8 cellular contexts compared by ENCODE assay signal in genomic region chr6:32971581-32972352, GRCh38. TPM values are rescaled to one million over a fixed set of nuclear protein-coding genes. Genes with fewer than 3 reads are reported as not detected.
DNase-seq lines count a peak whose midpoint lies in the region; ATAC-seq and TF ChIP-seq lines count a peak whose summit lies in the region.

No MANE protein-coding gene starts in this region.

- peak overlapping the region; percentile 66 for H3K4me3 ChIP-seq in GM12875 (ENCODE audit: low read depth, low read length)
- peak overlapping the region; percentile 86 for H3K4me3 ChIP-seq in SU-DHL-6 (ENCODE audit: insufficient read depth, low read length, poor library complexity, severe bottlenecking)
- H3K4me3 ChIP-seq in ovary, result peak overlapping the region; percentile 88
- H3K4me3 ChIP-seq in thyroid gland (replicated peaks in 1 of 3), result peak overlapping the region; percentile 68 to 100 (median 98)

- peaks cover 77% of the 10 kb centered on the region for H3K79me2 ChIP-seq in SU-DHL-6 (ENCODE audit: insufficient read depth, low read length)

- TF ChIP-seq CTCF in GM12875 (IDR thresholded peaks at IDR 0.05; ENCODE audit: borderline replicate concordance, insufficient read depth, low read depth, low read length), result no peak
- TF ChIP-seq CTCF in SU-DHL-6 (IDR thresholded peaks at IDR 0.05; ENCODE audit: insufficient read depth, low read length, poor library complexity, severe bottlenecking), result no peak
- peak in 2 of 3 donors; percentile 15 to 25 for TF ChIP-seq CTCF in ovary (IDR thresholded peaks at IDR 0.05)
- TF ChIP-seq CTCF in thyroid gland (IDR thresholded peaks at IDR 0.05), result peak in 1 of 6 experiments; percentile 17

- peak; percentile 71 for TF ChIP-seq EP300 in ovary (IDR thresholded peaks at IDR 0.05)

- H3K4me3 Mint-ChIP-seq in activated naive CD8-positive, alpha-beta T cell treated with anti-CD3 and anti-CD28 coated beads, Interleukin-2, amount 50 U/mL, for 24 hours, result peak overlapping the region; percentile 97

- H3K27ac Mint-ChIP-seq in activated naive CD8-positive, alpha-beta T cell treated with anti-CD3 and anti-CD28 coated beads, Interleukin-2, amount 50 U/mL, for 24 hours, result peak overlapping the region; percentile 98

- H3K27me3 Mint-ChIP-seq in activated naive CD8-positive, alpha-beta T cell treated with anti-CD3 and anti-CD28 coated beads, Interleukin-2, amount 50 U/mL, for 24 hours, result no peaks in the 10 kb centered on the region

- TF ChIP-seq POLR2A in ovary (IDR thresholded peaks at IDR 0.05), result peak; percentile 99
- peak; percentile 94 for TF ChIP-seq POLR2A in thyroid gland (IDR thresholded peaks at IDR 0.05)

- intact Hi-C loops in Right ventricle myocardium inferior (cut with DNase I) (loop anchor here (5.0 to 10.0 kb wide), 4 partner anchors 134 to 997 kb away; partner anchors contain the start of genes DXO, HSD17B8, RXRB and SLC39A7), ovary (cut with DNase I) (loop anchor here in 1 of 4 donors (10.0 kb wide), 1 partner anchor 777 kb away; the partner anchor contains the start of genes GPSM3 and PBX2), thyroid gland (cut with DNase I) (no loop called here)

- H3K4me1 ChIP-seq in ovary (ENCODE audit: insufficient read depth) (peaks cover 7% of the 10 kb centered on the region), thyroid gland (peaks cover 29 to 31% of the 10 kb centered on the region in 2 donors)

- H3K36me3 ChIP-seq in SU-DHL-6 (ENCODE audit: low read length) (peaks cover 48% of the 10 kb centered on the region), ovary (no peaks in the 10 kb centered on the region), thyroid gland (peaks cover 33 to 45% of the 10 kb centered on the region in 2 donors)

- H3K27me3 ChIP-seq in SU-DHL-6 (ENCODE audit: low read length), result no peaks in the 10 kb centered on the region
- no peaks in the 10 kb centered on the region for H3K27me3 ChIP-seq in ovary
- no peaks in the 10 kb centered on the region for H3K27me3 ChIP-seq in thyroid gland

- H3K9me2 ChIP-seq in SU-DHL-6 (replicated peaks; ENCODE audit: insufficient read depth, low read length), result no peaks in the 10 kb centered on the region

- H2AFZ ChIP-seq in SU-DHL-6 (ENCODE audit: low read depth, low read length, severe bottlenecking), result no peak overlapping the region

- DNase-seq in NCI-H1417 (lab: John Stamatoyannopoulos, UW), result peak; percentile 99 to 100 (median 99)
- peak; percentile 99 for DNase-seq in activated naive CD8-positive, alpha-beta T cell treated with anti-CD3 and anti-CD28 coated beads, Interleukin-2, amount 50 U/mL, for 24 hours
- DNase-seq in Right ventricle myocardium inferior (ENCODE audit: missing footprints), result peak; percentile 99
- DNase-seq in ovary, result peak; percentile 99 to 100 (median 100)
- peak; percentile 100 for DNase-seq in thyroid gland

- peak; percentile 50 for ATAC-seq in HG02763 (IDR thresholded peaks at IDR 0.05; ENCODE audit: unreplicated experiment)
- peak; percentile 44 for ATAC-seq in activated naive CD8-positive, alpha-beta T cell treated with anti-CD3 and anti-CD28 coated beads, Interleukin-2, amount 50 U/mL, for 24 hours
- peak; percentile 64 for ATAC-seq in Right ventricle myocardium inferior

- H3K9me3 ChIP-seq in SU-DHL-6 (ENCODE audit: insufficient read depth, low read length) (no peaks in the 10 kb centered on the region), ovary (no peaks in the 10 kb centered on the region), thyroid gland (no peaks in the 10 kb centered on the region)

- peaks cover 34% of the 10 kb centered on the region for H3K4me1 Mint-ChIP-seq in activated naive CD8-positive, alpha-beta T cell treated with anti-CD3 and anti-CD28 coated beads, Interleukin-2, amount 50 U/mL, for 24 hours

- H4K20me1 ChIP-seq in SU-DHL-6 (ENCODE audit: low read depth, low read length), result peaks cover 37% of the 10 kb centered on the region

- H3K4me2 ChIP-seq in SU-DHL-6 (ENCODE audit: low read depth, low read length, poor library complexity, severe bottlenecking), result peak overlapping the region; percentile 94

- H3K27ac ChIP-seq in SU-DHL-6 (ENCODE audit: low read depth, low read length), result peak overlapping the region; percentile 97
- H3K27ac ChIP-seq in ovary, result peak overlapping the region; percentile 95 to 98
- peak overlapping the region; percentile 100 for H3K27ac ChIP-seq in thyroid gland

- WGBS in ovary, 3 donors, result 1% methylated on average over 43 to 58 of the region's 58 CpGs
- WGBS in thyroid gland, 2 donors, result 0% methylated on average over 53 to 58 of the region's 58 CpGs

- H3K9me3 Mint-ChIP-seq in activated naive CD8-positive, alpha-beta T cell treated with anti-CD3 and anti-CD28 coated beads, Interleukin-2, amount 50 U/mL, for 24 hours, result no peaks in the 10 kb centered on the region

- H3F3A ChIP-seq in SU-DHL-6 (ENCODE audit: insufficient read depth), result peaks cover 83% of the 10 kb centered on the region

- H3K36me3 Mint-ChIP-seq in activated naive CD8-positive, alpha-beta T cell treated with anti-CD3 and anti-CD28 coated beads, Interleukin-2, amount 50 U/mL, for 24 hours (ENCODE audit: low read depth), result peaks cover 74% of the 10 kb centered on the region

- H3K9ac ChIP-seq in SU-DHL-6 (ENCODE audit: low read length), result peak overlapping the region; percentile 95

RNA-seq across cellular contexts. Expression of gene BRD2, which starts 3.4 kb away (rescaled TPM):
- total RNA-seq in Right ventricle myocardium inferior (64.1 TPM), ovary (100 to 1,000 TPM; 106 to 196 (median 163) TPM), thyroid gland (100 to 1,000 TPM; 206 to 282 (median 238) TPM)
- polyA plus RNA-seq in ovary, result 100 to 1,000 TPM; 128 to 301 TPM

RNA-seq across cellular contexts. Expression of gene HLA-DMA, which starts 18.9 kb away (rescaled TPM):
- total RNA-seq in Right ventricle myocardium inferior (19.7 TPM), ovary (10 to 100 TPM in 6 of 7 donors, 1 to 10 TPM in 1; 5.7 to 50.4 (median 18.5) TPM), thyroid gland (10 to 100 TPM; 10.7 to 41.5 (median 27.3) TPM)
- polyA plus RNA-seq in ovary, result 100 to 1,000 TPM in 1 of 2 donors, 10 to 100 TPM in 1; 19.2 to 162 TPM

RNA-seq across cellular contexts. Expression of gene HLA-DMB, which starts 30.9 kb away (rescaled TPM):
- total RNA-seq in Right ventricle myocardium inferior, result 8.8 TPM
- 10 to 100 TPM in 6 of 7 donors, 1 to 10 TPM in 1; 4.3 to 39.1 (median 12.0) TPM for total RNA-seq in ovary
- polyA plus RNA-seq in ovary, result 10 to 100 TPM; 11.0 to 70.0 TPM
- total RNA-seq in thyroid gland, result 10 to 100 TPM; 34.7 to 82.9 (median 51.3) TPM

RNA-seq across cellular contexts. Expression of gene HLA-DOA, which starts 37.6 kb away (rescaled TPM):
- total RNA-seq in Right ventricle myocardium inferior, result 1.5 TPM
- total RNA-seq in ovary, result 10 to 100 TPM in 1 of 7 donors, 1 to 10 TPM in 6; 1.1 to 17.3 (median 6.4) TPM
- polyA plus RNA-seq in ovary, result 10 to 100 TPM in 1 of 2 donors, 1 to 10 TPM in 1; 2.5 to 25.3 TPM
- total RNA-seq in thyroid gland, result 10 to 100 TPM in 3 of 4 donors, 1 to 10 TPM in 1; 2.0 to 85.9 (median 20.3) TPM

Comparison
In these comparisons a context has a peak if more than half of its experiments do, and no peak if none do; other contexts are left out.
1. Peak in every context shown above with its lines: DNase-seq, ATAC-seq, H3K4me3 ChIP-seq and H3K27ac ChIP-seq.
2. CTCF ChIP-seq: peak in ovary (2 of 3); none in GM12875 (single experiment) and SU-DHL-6 (single experiment).